ENCODE assay signal across 17 cellular contexts in genomic region chr1:59165353-59165752, GRCh38.
DNase-seq lines count a peak whose midpoint lies in the region; ATAC-seq, FAIRE-seq and TF ChIP-seq lines count a peak whose summit lies in the region.
"Had no signal": no experiment of that assay in that cellular context is flagged by ENCODE, and none has a peak within 500 bp of the region (broad histone marks: within the 10 kb centered on the region; RNA-seq: fewer than 3 reads in every experiment).

No MANE protein-coding gene starts in this region.

- TF ChIP-seq EP300 in SK-N-SH (IDR thresholded peaks at IDR 0.05; ENCODE audit: borderline replicate concordance in 1 of 2, low read depth in 1 of 2, low read length in 1 of 2): no peak

- H3K27me3 ChIP-seq in SK-N-SH (ENCODE audit: insufficient read depth) (no peaks in the 10 kb centered on the region), keratinocyte (ENCODE audit: control insufficient read depth, extremely low read depth, insufficient read depth, low read length) (no peaks in the 10 kb centered on the region)

- H3K9ac ChIP-seq in SK-N-SH (no peak overlapping the region), keratinocyte (ENCODE audit: control insufficient read depth, extremely low read depth, insufficient read depth, low read length) (no peak overlapping the region)

- no peaks in the 10 kb centered on the region for H3K9me1 ChIP-seq in keratinocyte (ENCODE audit: control insufficient read depth, extremely low read depth, insufficient read depth, low read length)

- H3K4me3 ChIP-seq in SK-N-SH (ENCODE audit: low read depth in 2 of 2, low read length in 1 of 2) (no peak overlapping the region), keratinocyte (ENCODE audit: control insufficient read depth in 2 of 3, extremely low read depth in 1 of 3, insufficient read depth in 2 of 3, low read depth in 1 of 3, low read length in 3 of 3) (no peak overlapping the region)

- peaks cover 10% of the 10 kb centered on the region for H3F3A ChIP-seq in SK-N-SH (replicated peaks; ENCODE audit: insufficient read depth)

- H3K27ac ChIP-seq in SK-N-SH (ENCODE audit: low read depth in 2 of 2, low read length in 1 of 2) (no peak overlapping the region), keratinocyte (ENCODE audit: control insufficient read depth, insufficient read depth, low read length) (no peak overlapping the region)
- H3K27ac ChIP-seq: 22Rv1 had no signal

- POLR2A ChIA-PET in SK-N-SH (lab: Yijun Ruan, JAX): no interaction called here

- H3K9me3 ChIP-seq in SK-N-SH: no peaks in the 10 kb centered on the region
- no peaks in the 10 kb centered on the region for H3K9me3 ChIP-seq in keratinocyte (ENCODE audit: control insufficient read depth, low read depth, low read length)

- peak; percentile 5 for FAIRE-seq in keratinocyte (lab: Jason Lieb, UNC)
- FAIRE-seq: D721Med, GM12892 had no signal

- no peaks in the 10 kb centered on the region for H3K36me3 ChIP-seq in SK-N-SH (replicated peaks in 1 of 2; ENCODE audit: control insufficient read depth in 1 of 2, insufficient read depth in 2 of 2, low read length in 1 of 2)
- H3K36me3 ChIP-seq in keratinocyte (ENCODE audit: control insufficient read depth in 2 of 2, extremely low read depth in 1 of 2, insufficient read depth in 2 of 2, low read length in 2 of 2): no peaks in the 10 kb centered on the region

- H4K20me1 ChIP-seq in SK-N-SH (ENCODE audit: insufficient read depth) (no peaks in the 10 kb centered on the region), keratinocyte (ENCODE audit: control insufficient read depth, extremely low read depth, insufficient read depth, low read length) (no peaks in the 10 kb centered on the region)

- H3K79me2 ChIP-seq in SK-N-SH (ENCODE audit: insufficient read depth): no peaks in the 10 kb centered on the region
- no peaks in the 10 kb centered on the region for H3K79me2 ChIP-seq in keratinocyte (ENCODE audit: control insufficient read depth, insufficient read depth, low read length)

- no peaks in the 10 kb centered on the region for H3K9me2 ChIP-seq in SK-N-SH

- no peak overlapping the region for H2AFZ ChIP-seq in SK-N-SH (ENCODE audit: low read depth)
- H2AFZ ChIP-seq in keratinocyte (ENCODE audit: control insufficient read depth, low read length): no peak overlapping the region

- 28% methylated on average over 2 of the region's 2 CpGs for WGBS in SK-N-SH (ENCODE audit: low lambda C conversion rate)

- dilution Hi-C loops in keratinocyte (cut with MboI; ENCODE audit: extremely low pct_ligation_motif_present, low sequenced_read_pairs): no loop called here

- DNase-seq in SK-N-SH (no peak), RPMI7951 (ENCODE audit: low read depth) (peak; percentile 52), keratinocyte (ENCODE audit: low read depth, low spot score) (no peak), RPMI8226 (no peak), GM19240 (ENCODE audit: insufficient read length, low spot score) (no peak)
- DNase-seq: CD8-positive, alpha-beta T cell; COR-L47; DMS153; DND-41; GDM1 had no signal

- no peak overlapping the region for H3K4me2 ChIP-seq in SK-N-SH
- no peak overlapping the region for H3K4me2 ChIP-seq in keratinocyte (ENCODE audit: control insufficient read depth, extremely low read depth, insufficient read depth, low read depth, low read length)

- TF ChIP-seq RAD21 in SK-N-SH (IDR thresholded peaks at IDR 0.05; ENCODE audit: low read length): no peak

- ATAC-seq in SK-N-SH treated with all-trans-retinoic acid at 6 μM for 48 hours (peak; percentile 47; the same call in 2 of the 3 replicates), HG02571 (IDR thresholded peaks at IDR 0.05; ENCODE audit: unreplicated experiment) (no peak), GM19467 (IDR thresholded peaks at IDR 0.05; ENCODE audit: unreplicated experiment) (no peak)
- ATAC-seq: CD8-positive, alpha-beta T cell; HCT116 had no signal

- H3K4me1 ChIP-seq in SK-N-SH (ENCODE audit: control insufficient read depth in 1 of 2, insufficient read depth in 2 of 2, low read depth in 1 of 2, low read length in 1 of 2) (peaks cover 0 to 3% of the 10 kb centered on the region in 2 experiments; a peak in 1 of 4 replicates), keratinocyte (ENCODE audit: control insufficient read depth, extremely low read depth, insufficient read depth, low read length) (no peaks in the 10 kb centered on the region)

- TF ChIP-seq CTCF in SK-N-SH (IDR thresholded peaks at IDR 0.05) (no peak), keratinocyte (optimal IDR thresholded peaks at IDR 0.05 in 1 of 3, IDR thresholded peaks at IDR 0.05 in 1 of 3, conservative IDR thresholded peaks at IDR 0.05 in 1 of 3; ENCODE audit: extremely low read depth in 1 of 3, insufficient read depth in 2 of 3, low read length in 3 of 3) (no peak)

- CTCF ChIA-PET in SK-N-SH (lab: Yijun Ruan, JAX): no interaction called here

TF ChIP-seq in SK-N-SH treated with all-trans-retinoic acid at 6 μM for 48 hours, 23 proteins besides CTCF, POLR2A, EP300 and RAD21 (continues in another document):
- TF ChIP-seq TSHZ2 (CRISPR knock-in tag; IDR thresholded peaks at IDR 0.05): no peak
- TF ChIP-seq ZFP30 (CRISPR knock-in tag; IDR thresholded peaks at IDR 0.05): no peak
- no peak for TF ChIP-seq CREB5 (CRISPR knock-in tag; IDR thresholded peaks at IDR 0.05; ENCODE audit: low read depth)

TF ChIP-seq in SK-N-SH, 30 proteins besides CTCF, POLR2A, EP300 and RAD21:
- TF ChIP-seq FOXM1 (IDR thresholded peaks at IDR 0.05; ENCODE audit: low read depth) (no peak), MEF2A (IDR thresholded peaks at IDR 0.05; ENCODE audit: borderline replicate concordance, low read depth) (no peak), USF2 (IDR thresholded peaks at IDR 0.05; ENCODE audit: borderline replicate concordance, low read depth, low read length) (no peak)
